11 cellular contexts compared by ENCODE assay signal in genomic region chr6:135901776-135902524, GRCh38. TPM values are rescaled to one million over a fixed set of nuclear protein-coding genes. Genes with fewer than 3 reads are reported as not detected.
DNase-seq lines count a peak whose midpoint lies in the region; ATAC-seq and TF ChIP-seq lines count a peak whose summit lies in the region.
"Had no signal": no experiment of that assay in that cellular context is flagged by ENCODE, and none has a peak within 500 bp of the region (broad histone marks: within the 10 kb centered on the region; RNA-seq: fewer than 3 reads in every experiment).

No MANE protein-coding gene starts in this region.

- H3K27ac ChIP-seq in gastroesophageal sphincter: peak overlapping the region; percentile 39 to 66 (median 56)
- H3K27ac ChIP-seq in psoas muscle: peak overlapping the region; percentile 42
- H3K27ac ChIP-seq: cardiac muscle cell had no signal

- TF ChIP-seq EP300 in gastroesophageal sphincter (IDR thresholded peaks at IDR 0.05): no peak

- DNase-seq in BJ (ENCODE audit: low read depth): peak; percentile 37
- DNase-seq in activated T-helper 2 cell treated with anti-CD3 and anti-CD28 coated beads, Interferon-gamma antibody, Interleukin-2, Interleukin-4, amounts not matched to agents 10 μg/mL and 5 μg/mL and 100 μg/mL, durations not matched to agents 14 hours and 24 hours and 36 hours (ENCODE audit: low spot score): no peak
- DNase-seq in psoas muscle: peak in 1 of 2 donors; percentile 24
- DNase-seq in NCI-H2029 (lab: John Stamatoyannopoulos, UW): no peak
- no peak for DNase-seq in DMS53 treated with DMSO at 0.1 percent for 48 hours (lab: John Stamatoyannopoulos, UW; ENCODE audit: unreplicated experiment)
- DNase-seq in NCI-H1417 (lab: John Stamatoyannopoulos, UW): no peak
- DNase-seq: NCI-H1930, T1000 had no signal

- peaks cover 43% of the 10 kb centered on the region for H3K36me3 Mint-ChIP-seq in activated T-helper 2 cell treated with anti-CD3 and anti-CD28 coated beads, Interferon-gamma antibody, Interleukin-2, Interleukin-4, amounts not matched to agents 10 μg/mL and 5 μg/mL and 100 μg/mL, durations not matched to agents 14 hours and 24 hours and 36 hours (ENCODE audit: low read depth)

- peaks cover 47% of the 10 kb centered on the region for H3K4me1 Mint-ChIP-seq in activated T-helper 2 cell treated with anti-CD3 and anti-CD28 coated beads, Interferon-gamma antibody, Interleukin-2, Interleukin-4, amounts not matched to agents 10 μg/mL and 5 μg/mL and 100 μg/mL, durations not matched to agents 14 hours and 24 hours and 36 hours (ENCODE audit: low read depth)

- POLR2A ChIA-PET in BJ (lab: Charles Lee): interaction anchor here (0.5 kb wide), 1 partner anchor 311 kb away, joined by 4 read pairs; no protein-coding TSS in a partner anchor

- no peaks in the 10 kb centered on the region for H3K9me3 ChIP-seq in gastroesophageal sphincter
- H3K9me3 ChIP-seq in psoas muscle: no peaks in the 10 kb centered on the region

- intact Hi-C loops in activated T-helper 2 cell treated with anti-CD3 and anti-CD28 coated beads, Interferon-gamma antibody, Interleukin-2, Interleukin-4, amounts not matched to agents 10 μg/mL and 5 μg/mL and 100 μg/mL, durations not matched to agents 14 hours and 24 hours and 36 hours (cut with micrococcal nuclease): loop anchor here (2.0 kb wide), 2 partner anchors 21 to 47 kb away; no protein-coding TSS in a partner anchor
- intact Hi-C loops in psoas muscle (cut with DNase I): no loop called here

- CTCF ChIA-PET in BJ (lab: Yijun Ruan, JAX): interaction anchor here (1.2 kb wide), 1 partner anchor 7 kb away, joined by 3 read pairs; no protein-coding TSS in a partner anchor

- peak; percentile 66 for ATAC-seq in gastroesophageal sphincter
- peak in 2 of 4 donors; percentile 34 to 61 for ATAC-seq in psoas muscle
- ATAC-seq in HG03175 (IDR thresholded peaks at IDR 0.05; ENCODE audit: unreplicated experiment): no peak

- no peak for TF ChIP-seq POLR2A in gastroesophageal sphincter (IDR thresholded peaks at IDR 0.05)

- TF ChIP-seq CTCF in BJ (IDR thresholded peaks at IDR 0.05; ENCODE audit: insufficient read depth, low read depth, low read length): no peak
- TF ChIP-seq CTCF in gastroesophageal sphincter (IDR thresholded peaks at IDR 0.05): no peak
- no peak for TF ChIP-seq CTCF in psoas muscle (IDR thresholded peaks at IDR 0.05)

- H3K4me1 ChIP-seq in gastroesophageal sphincter (peaks cover 0 to 32% (median 9%) of the 10 kb centered on the region in 3 donors), psoas muscle (peaks cover 21% of the 10 kb centered on the region)

- no peaks in the 10 kb centered on the region for H3K36me3 ChIP-seq in BJ (ENCODE audit: control insufficient read depth, insufficient read depth, low read length)
- no peaks in the 10 kb centered on the region for H3K36me3 ChIP-seq in gastroesophageal sphincter
- H3K36me3 ChIP-seq in psoas muscle (ENCODE audit: insufficient read depth in 1 of 2, low read depth in 1 of 2): no peaks in the 10 kb centered on the region
- H3K36me3 ChIP-seq: cardiac muscle cell had no signal

- peaks cover 4% of the 10 kb centered on the region for H3K9me3 Mint-ChIP-seq in activated T-helper 2 cell treated with anti-CD3 and anti-CD28 coated beads, Interferon-gamma antibody, Interleukin-2, Interleukin-4, amounts not matched to agents 10 μg/mL and 5 μg/mL and 100 μg/mL, durations not matched to agents 14 hours and 24 hours and 36 hours

- H3K27me3 ChIP-seq in BJ (ENCODE audit: control insufficient read depth, insufficient read depth, low read length) (no peaks in the 10 kb centered on the region), gastroesophageal sphincter (no peaks in the 10 kb centered on the region), psoas muscle (ENCODE audit: insufficient read depth in 3 of 3, low read length in 2 of 3) (no peaks in the 10 kb centered on the region)
- H3K27me3 ChIP-seq: cardiac muscle cell had no signal

- peak overlapping the region; percentile 86 for H3K27ac Mint-ChIP-seq in activated T-helper 2 cell treated with anti-CD3 and anti-CD28 coated beads, Interferon-gamma antibody, Interleukin-2, Interleukin-4, amounts not matched to agents 10 μg/mL and 5 μg/mL and 100 μg/mL, durations not matched to agents 14 hours and 24 hours and 36 hours

- no peaks in the 10 kb centered on the region for H3K27me3 Mint-ChIP-seq in activated T-helper 2 cell treated with anti-CD3 and anti-CD28 coated beads, Interferon-gamma antibody, Interleukin-2, Interleukin-4, amounts not matched to agents 10 μg/mL and 5 μg/mL and 100 μg/mL, durations not matched to agents 14 hours and 24 hours and 36 hours (ENCODE audit: low read depth)

- H3K4me3 ChIP-seq in BJ (ENCODE audit: low read depth, low read length): no peak overlapping the region
- peak overlapping the region in 1 of 2 donors; percentile 5 for H3K4me3 ChIP-seq in gastroesophageal sphincter
- H3K4me3 ChIP-seq in psoas muscle: peak overlapping the region; percentile 21
- H3K4me3 ChIP-seq: cardiac muscle cell had no signal

- WGBS in gastroesophageal sphincter (ENCODE audit: low coverage in 1 of 2), 2 donors: 18 to 24% methylated on average over 5 to 6 of the region's 6 CpGs
- WGBS in psoas muscle, 3 donors: 30 to 36% (median 30%) methylated on average over 6 of the region's 6 CpGs

- H3K4me3 Mint-ChIP-seq in activated T-helper 2 cell treated with anti-CD3 and anti-CD28 coated beads, Interferon-gamma antibody, Interleukin-2, Interleukin-4, amounts not matched to agents 10 μg/mL and 5 μg/mL and 100 μg/mL, durations not matched to agents 14 hours and 24 hours and 36 hours (ENCODE audit: low read depth): peak overlapping the region; percentile 52

RNA-seq across cellular contexts. Expression of gene PDE7B, which starts 50.4 kb away (rescaled TPM):
- 1.7 and 2.7 TPM in 2 replicates for polyA plus RNA-seq in BJ (2011; rRNA removed)
- 2.7 and 4.5 TPM in 2 replicates for polyA minus RNA-seq in BJ (2011; rRNA and poly(A)+ RNA removed)
- total RNA-seq in activated T-helper 2 cell treated with anti-CD3 and anti-CD28 coated beads, Interferon-gamma antibody, Interleukin-2, Interleukin-4, amounts not matched to agents 10 μg/mL and 5 μg/mL and 100 μg/mL, durations not matched to agents 14 hours and 24 hours and 36 hours: 27.6 and 28.8 TPM in 2 replicates
- 10 to 100 TPM in 1 of 4 donors, 1 to 10 TPM in 3; 2.9 to 23.6 (median 5.2) TPM for total RNA-seq in gastroesophageal sphincter
- 1 to 10 TPM; 2.7 to 4.6 (median 4.3) TPM for total RNA-seq in psoas muscle
- 1 to 10 TPM; 1.9 to 2.3 (median 2.0) TPM for polyA plus RNA-seq in psoas muscle
